In genomic region chr3:28564211-28564610, GRCh38 we compare ENCODE assay signal across 24 cellular contexts.
"Had no signal": no experiment of that assay in that cellular context is flagged by ENCODE, and none has a peak within 500 bp of the region (broad histone marks: within the 10 kb centered on the region; RNA-seq: fewer than 3 reads in every experiment).

No MANE protein-coding gene starts in this region.

- ATAC-seq: heart right ventricle; mucosa of descending colon; natural killer cell; stimulated activated effector memory CD8-positive, alpha-beta T cell treated with anti-CD3 and anti-CD28 coated beads, Interleukin-12 subunit alpha, Interleukin-12 subunit beta, amount 100 ng/mL, for 72 hours had no signal

- H3K4me1 ChIP-seq: heart right ventricle, left ventricle myocardium inferior, neural progenitor cell, parathyroid adenoma, right atrium auricular region, spleen, transverse colon, upper lobe of left lung, vagina had no signal

- H3K27ac ChIP-seq: heart right ventricle, hepatocyte, left ventricle myocardium inferior, neural progenitor cell, neutrophil, parathyroid adenoma, right atrium auricular region, sigmoid colon, spleen, transverse colon, upper lobe of left lung, vagina had no signal

- H3K4me3 ChIP-seq: heart right ventricle, hepatocyte, left ventricle myocardium inferior, lung, mucosa of descending colon, neural progenitor cell, right atrium auricular region, sigmoid colon, spleen, transverse colon, upper lobe of left lung, vagina had no signal

- DNase-seq: heart right ventricle; islet precursor cell; left ventricle myocardium inferior; midbrain; mucosa of descending colon; naive B cell; natural killer cell; nephron progenitor cell; occipital lobe; sigmoid colon; small intestine; spleen; stimulated activated CD4-positive, alpha-beta T cell treated with anti-CD3 and anti-CD28 coated beads, Interleukin-4, amount 100 ng/mL, for 24 hours; stimulated activated naive CD4-positive, alpha-beta T cell; transverse colon; upper lobe of left lung had no signal

- H3K27me3 ChIP-seq: heart right ventricle, hepatocyte, neural progenitor cell, neutrophil, right atrium auricular region, sigmoid colon, spleen, transverse colon, upper lobe of left lung, vagina had no signal

- H3K9me3 ChIP-seq: mucosa of descending colon, neutrophil, right atrium auricular region, vagina had no signal
